8 cellular contexts compared by ENCODE assay signal in genomic region chr21:24428539-24429186, GRCh38.
DNase-seq lines count a peak whose midpoint lies in the region; ATAC-seq, FAIRE-seq and TF ChIP-seq lines count a peak whose summit lies in the region.

No MANE protein-coding gene starts in this region.

- FAIRE-seq in kidney (lab: Jason Lieb, UNC) = no peak

- H3K36me3 Mint-ChIP-seq in activated B cell treated with CpG ODN at 0.5 μM for 24 hours (ENCODE audit: low read depth) = no peaks in the 10 kb centered on the region

- POLR2A ChIA-PET in activated B cell treated with CpG ODN at 0.5 μM for 24 hours (lab: Charles Lee) = no interaction called here

- H3K4me3 Mint-ChIP-seq in activated B cell treated with CpG ODN at 0.5 μM for 24 hours = peak overlapping the region; percentile 88

- H3K9ac ChIP-seq in kidney (ENCODE audit: low read length in 2 of 2) = no peak overlapping the region

- H3K27ac Mint-ChIP-seq in activated B cell treated with CpG ODN at 0.5 μM for 24 hours = peak overlapping the region; percentile 78

- H3K9me3 ChIP-seq in upper lobe of right lung = no peaks in the 10 kb centered on the region
- no peaks in the 10 kb centered on the region for H3K9me3 ChIP-seq in kidney (ENCODE audit: control insufficient read depth in 1 of 2, low read length in 2 of 2)

- H3K27ac ChIP-seq in upper lobe of right lung (no peak overlapping the region), kidney (ENCODE audit: low read depth in 2 of 2, low read length in 2 of 2) (no peak overlapping the region), caudate nucleus (ENCODE audit: low read depth, low read length) (no peak overlapping the region)

- no peaks in the 10 kb centered on the region for H3K9me3 Mint-ChIP-seq in activated B cell treated with CpG ODN at 0.5 μM for 24 hours

- intact Hi-C loops in activated B cell treated with CpG ODN at 0.5 μM for 24 hours (cut with micrococcal nuclease) = no loop called here
- intact Hi-C loops in upper lobe of right lung (cut with DNase I) = no loop called here
- intact Hi-C loops in kidney (cut with DNase I) = no loop called here

- H3K4me3 ChIP-seq in upper lobe of right lung = peak overlapping the region; percentile 44
- H3K4me3 ChIP-seq in kidney (ENCODE audit: low read length in 2 of 2) = no peak overlapping the region

- H3K36me3 ChIP-seq in upper lobe of right lung (no peaks in the 10 kb centered on the region), kidney (ENCODE audit: control insufficient read depth in 1 of 2, insufficient read depth in 2 of 2, low read length in 2 of 2) (no peaks in the 10 kb centered on the region)

- H3K4me1 Mint-ChIP-seq in activated B cell treated with CpG ODN at 0.5 μM for 24 hours = peaks cover 28% of the 10 kb centered on the region

- TF ChIP-seq CTCF in activated B cell treated with CpG ODN at 0.5 μM for 24 hours (IDR thresholded peaks at IDR 0.05) = no peak
- TF ChIP-seq CTCF in upper lobe of right lung (IDR thresholded peaks at IDR 0.05) = no peak
- TF ChIP-seq CTCF in kidney (IDR thresholded peaks at IDR 0.05; ENCODE audit: borderline replicate concordance, extremely low read depth, insufficient read depth) = no peak

- peak; percentile 10 for DNase-seq in stimulated activated CD4-positive, alpha-beta T cell treated with anti-CD3 and anti-CD28 coated beads, Interleukin-1b, Interleukin-23, amount 100 ng/mL, for 48 hours
- DNase-seq in stimulated activated CD4-positive, alpha-beta T cell treated with anti-CD3 and anti-CD28 coated beads, Interleukin-4, amount 100 ng/mL, for 1 hour = no peak
- DNase-seq in activated B cell treated with CpG ODN at 0.5 μM for 24 hours (no peak), upper lobe of right lung (no peak), kidney (no peak), caudate nucleus (lab: John Stamatoyannopoulos, UW) (no peak), 8988T (no peak)

- no peaks in the 10 kb centered on the region for H3K27me3 Mint-ChIP-seq in activated B cell treated with CpG ODN at 0.5 μM for 24 hours

- no peaks in the 10 kb centered on the region for H3K4me1 ChIP-seq in upper lobe of right lung
- H3K4me1 ChIP-seq in kidney (ENCODE audit: control insufficient read depth in 1 of 2, insufficient read depth in 1 of 2, low read depth in 1 of 2, low read length in 2 of 2) = no peaks in the 10 kb centered on the region

- CTCF ChIA-PET in activated B cell treated with CpG ODN at 0.5 μM for 24 hours (lab: Charles Lee) = no interaction called here

- ATAC-seq in HG03097 (IDR thresholded peaks at IDR 0.05; ENCODE audit: low FRiP score, unreplicated experiment) = peak; percentile 83
- ATAC-seq in activated B cell treated with CpG ODN at 0.5 μM for 24 hours (ENCODE audit: low read depth) = peak; percentile 62
- peak; percentile 42 for ATAC-seq in upper lobe of right lung

- no peaks in the 10 kb centered on the region for H3K27me3 ChIP-seq in upper lobe of right lung
